Comparison of ENCODE assay signal across 9 cellular contexts in the genomic region with DNA sequence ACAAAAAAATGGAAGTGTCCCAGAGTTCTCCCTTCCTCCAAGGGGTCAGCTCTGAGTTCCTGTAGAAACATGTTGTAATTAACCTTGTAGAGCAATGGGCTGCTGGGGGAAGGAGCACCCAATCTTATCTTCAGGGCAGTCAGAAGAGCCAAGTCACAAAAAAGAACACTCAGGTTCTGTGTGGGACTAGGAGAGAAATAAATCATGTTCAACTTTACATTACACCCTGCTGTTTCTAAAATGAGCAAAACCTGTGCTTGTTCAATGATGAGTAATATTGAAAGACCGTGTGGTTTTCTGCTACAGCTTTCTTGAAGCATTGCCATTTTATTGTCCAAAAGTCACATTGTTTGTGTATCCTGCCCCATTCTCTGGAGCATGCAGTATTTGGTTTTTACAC. TPM values are rescaled to one million over a fixed set of nuclear protein-coding genes. Genes with fewer than 3 reads are reported as not detected.
DNase-seq lines count a peak whose midpoint lies in the region; ATAC-seq and TF ChIP-seq lines count a peak whose summit lies in the region.
"Not testable (repeated sequence)": the region's sequence is repeated elsewhere in the genome, so short reads cannot be mapped to it uniquely, and the experiment has no call there.
"Had no signal": no experiment of that assay in that cellular context is flagged by ENCODE, and none has a peak within 500 bp of the region (broad histone marks: within the 10 kb centered on the region; RNA-seq: fewer than 3 reads in every experiment).

No MANE protein-coding gene starts in this region.

- H3K36me3 ChIP-seq in mammary epithelial cell (ENCODE audit: insufficient read depth, low read length) = not testable (repeated sequence)

- H3K9me3 ChIP-seq in mammary epithelial cell (replicated peaks; ENCODE audit: insufficient read depth, low read length) = not testable (repeated sequence)

- H3K36me3 Mint-ChIP-seq in activated B cell treated with CpG ODN at 0.5 μM for 24 hours (ENCODE audit: low read depth); stimulated activated effector memory CD8-positive, alpha-beta T cell treated with anti-CD3 and anti-CD28 coated beads, Interleukin-12 subunit alpha, Interleukin-12 subunit beta, amount 100 ng/mL, for 72 hours: not testable (repeated sequence)

- not testable (repeated sequence) for H3K27ac ChIP-seq in mammary epithelial cell (ENCODE audit: insufficient read depth, low read depth, low read length)

- H3K9me3 Mint-ChIP-seq in activated B cell treated with CpG ODN at 0.5 μM for 24 hours; stimulated activated effector memory CD8-positive, alpha-beta T cell treated with anti-CD3 and anti-CD28 coated beads, Interleukin-12 subunit alpha, Interleukin-12 subunit beta, amount 100 ng/mL, for 72 hours: not testable (repeated sequence)

- H3K4me2 ChIP-seq in mammary epithelial cell (ENCODE audit: insufficient read depth, low read depth, low read length) = not testable (repeated sequence)

- no CpG with 5 or more reads among the region's 1 CpG for WGBS in mammary epithelial cell (ENCODE audit: low coverage, missing lambda C conversion rate)

- H3K27me3 ChIP-seq in mammary epithelial cell (ENCODE audit: insufficient read depth, low read length) = not testable (repeated sequence)

- peaks cover 11% of the 10 kb centered on the region for H3K4me1 ChIP-seq in mammary epithelial cell (ENCODE audit: insufficient read depth, low read length)

- H3K4me1 Mint-ChIP-seq in activated B cell treated with CpG ODN at 0.5 μM for 24 hours = not testable (repeated sequence)
- peaks cover 21% of the 10 kb centered on the region for H3K4me1 Mint-ChIP-seq in stimulated activated effector memory CD8-positive, alpha-beta T cell treated with anti-CD3 and anti-CD28 coated beads, Interleukin-12 subunit alpha, Interleukin-12 subunit beta, amount 100 ng/mL, for 72 hours

- not testable (repeated sequence) for H3K4me3 Mint-ChIP-seq in activated B cell treated with CpG ODN at 0.5 μM for 24 hours
- peak overlapping the region; percentile 43 for H3K4me3 Mint-ChIP-seq in stimulated activated effector memory CD8-positive, alpha-beta T cell treated with anti-CD3 and anti-CD28 coated beads, Interleukin-12 subunit alpha, Interleukin-12 subunit beta, amount 100 ng/mL, for 72 hours

- not testable (repeated sequence) for H3K9ac ChIP-seq in mammary epithelial cell (ENCODE audit: insufficient read depth, low read length)

- in situ Hi-C loops in mammary epithelial cell (cut with MboI; ENCODE audit: low sequenced_read_pairs in 2 of 2) = not testable (repeated sequence)

- CTCF ChIA-PET in activated B cell treated with CpG ODN at 0.5 μM for 24 hours (lab: Charles Lee); mammary epithelial cell (lab: Charles Lee; ENCODE audit: low non-redundant PET): not testable (repeated sequence)

- dilution Hi-C loops in mammary epithelial cell (cut with HindIII; ENCODE audit: low sequenced_read_pairs) = not testable (repeated sequence)

- not testable (repeated sequence) for H3K27me3 Mint-ChIP-seq in activated B cell treated with CpG ODN at 0.5 μM for 24 hours

- H4K20me1 ChIP-seq in mammary epithelial cell (ENCODE audit: insufficient read depth, low read length) = not testable (repeated sequence)

- not testable (repeated sequence) for DNase-seq in activated B cell treated with CpG ODN at 0.5 μM for 24 hours; mammary epithelial cell; stimulated activated effector memory CD8-positive, alpha-beta T cell treated with anti-CD3 and anti-CD28 coated beads, Interleukin-12 subunit alpha, Interleukin-12 subunit beta, amount 100 ng/mL, for 72 hours (ENCODE audit: low spot score in 2 of 2)

- H3K27ac Mint-ChIP-seq in activated B cell treated with CpG ODN at 0.5 μM for 24 hours; stimulated activated effector memory CD8-positive, alpha-beta T cell treated with anti-CD3 and anti-CD28 coated beads, Interleukin-12 subunit alpha, Interleukin-12 subunit beta, amount 100 ng/mL, for 72 hours: not testable (repeated sequence)

- not testable (repeated sequence) for TF ChIP-seq CTCF in activated B cell treated with CpG ODN at 0.5 μM for 24 hours (IDR thresholded peaks at IDR 0.05); mammary epithelial cell (conservative IDR thresholded peaks at IDR 0.05 in 1 of 2, IDR thresholded peaks at IDR 0.05 in 1 of 2; ENCODE audit: extremely low read depth in 1 of 2, insufficient read depth in 1 of 2, low read depth in 1 of 2, low read length in 2 of 2)

- intact Hi-C loops in activated B cell treated with CpG ODN at 0.5 μM for 24 hours (cut with micrococcal nuclease) = loop anchor here (5.0 kb wide), 1 partner anchor 40 kb away; a partner anchor contains a TSS
- intact Hi-C loops in mammary epithelial cell (cut with micrococcal nuclease) = not testable (repeated sequence)

- not testable (repeated sequence) for H3K79me2 ChIP-seq in mammary epithelial cell (ENCODE audit: insufficient read depth, low read length)

- peak overlapping the region; percentile 17 for H2AFZ ChIP-seq in mammary epithelial cell (ENCODE audit: low read depth, low read length)

- POLR2A ChIA-PET in activated B cell treated with CpG ODN at 0.5 μM for 24 hours (lab: Charles Lee) = interaction anchor here (0.6 kb wide), 1 partner anchor 43 kb away, joined by 5 read pairs; no protein-coding TSS in a partner anchor

- H3K4me3 ChIP-seq in mammary epithelial cell (replicated peaks in 1 of 3; ENCODE audit: insufficient read depth in 1 of 3, low read depth in 2 of 3, low read length in 3 of 3) = not testable (repeated sequence)

- BruUV-seq in mammary epithelial cell (replicated peaks; lab: Mats Ljungman, UMichigan) = not testable (repeated sequence)

- ATAC-seq in GM18502 (IDR thresholded peaks at IDR 0.05; ENCODE audit: poor library complexity, unreplicated experiment) (peak; percentile 85), GM19351 (IDR thresholded peaks at IDR 0.05; ENCODE audit: unreplicated experiment) (peak; percentile 74), GM21723 (IDR thresholded peaks at IDR 0.05; ENCODE audit: unreplicated experiment) (peak; percentile 91), HG02973 (IDR thresholded peaks at IDR 0.05; ENCODE audit: unreplicated experiment) (peak; percentile 67), HG03442 (IDR thresholded peaks at IDR 0.05; ENCODE audit: unreplicated experiment) (peak; percentile 77), activated B cell treated with CpG ODN at 0.5 μM for 24 hours (ENCODE audit: low read depth) (peak; percentile 75)
- ATAC-seq in stimulated activated effector memory CD8-positive, alpha-beta T cell treated with anti-CD3 and anti-CD28 coated beads, Interleukin-12 subunit alpha, Interleukin-12 subunit beta, amount 100 ng/mL, for 72 hours = peak; percentile 90

RNA-seq across cellular contexts. Expression of a gene that starts 34.6 kb away (rescaled TPM):
- total RNA-seq in activated B cell treated with CpG ODN at 0.5 μM for 24 hours = 3.5 TPM in 2 replicates
- total RNA-seq in mammary epithelial cell = 1 to 10 TPM; 1.2 to 2.3 TPM
- polyA plus RNA-seq in mammary epithelial cell = 0.48 TPM
- not detected for polyA minus RNA-seq in mammary epithelial cell

RNA-seq across cellular contexts. Expression of a gene that starts 42.6 kb away (rescaled TPM):
- total RNA-seq in activated B cell treated with CpG ODN at 0.5 μM for 24 hours (5.7 and 6.7 TPM in 2 replicates), mammary epithelial cell (under 1 TPM in 1 of 2 donors, not detected in 1; under 0.01 TPM)
- 0.03 TPM for polyA plus RNA-seq in mammary epithelial cell
- polyA minus RNA-seq in mammary epithelial cell = not detected
- total RNA-seq: progenitor cell of endocrine pancreas had no signal
